26 cellular contexts compared by ENCODE assay signal in the genomic region with DNA sequence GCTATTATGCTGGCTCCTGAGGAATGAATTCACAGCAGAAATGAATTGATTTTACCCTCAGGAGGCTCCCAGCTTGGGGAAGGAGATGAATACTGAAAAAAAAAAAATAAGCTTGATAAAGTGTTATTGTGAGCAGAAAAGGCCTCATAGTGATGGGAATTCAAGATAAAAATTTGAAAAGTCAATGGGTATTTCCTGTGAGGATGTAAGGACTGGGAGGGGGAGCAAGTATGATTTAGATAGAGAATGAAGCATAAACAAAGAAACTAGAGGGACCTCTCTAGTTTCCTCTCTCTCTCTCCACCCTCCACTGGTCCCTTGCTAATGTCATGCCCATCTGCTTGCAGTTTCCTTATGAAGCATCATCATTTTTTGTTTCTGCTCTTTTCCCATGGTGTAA.
"Had no signal": no experiment of that assay in that cellular context is flagged by ENCODE, and none has a peak within 500 bp of the region (broad histone marks: within the 10 kb centered on the region; RNA-seq: fewer than 3 reads in every experiment).

No MANE protein-coding gene starts in this region.

- H3K4me3 ChIP-seq: left lung, lung, mucosa of descending colon, pancreas, prostate gland, skin epidermis, stomach, testis, thyroid gland, transverse colon, upper lobe of left lung, vagina had no signal

- H3K4me1 ChIP-seq: left lung, pancreas, prostate gland, stomach, testis, thyroid gland, upper lobe of left lung, vagina had no signal

- ATAC-seq: left lung; naive thymus-derived CD4-positive, alpha-beta T cell; natural killer cell treated with Interleukin-12 subunit alpha and Interleukin-12 subunit beta and Interleukin-15 and Interleukin-18, amount 100 ng/mL, for 72 hours; pancreas; stimulated activated naive B cell treated with anti-CD40 and anti-IgM and Interleukin-4, amounts not matched to agents 10 μg/mL and 1 μg/mL and 100 μg/mL, for 72 hours; stimulated activated naive CD8-positive, alpha-beta T cell treated with anti-CD3 and anti-CD28 coated beads, Interleukin-15, Interleukin-2, amounts not matched to agents 100 U/mL and 50 U/mL, for 24 hours had no signal

- H3K36me3 ChIP-seq: left lung, pancreas, prostate gland, stomach, thyroid gland, transverse colon, upper lobe of left lung, vagina had no signal

- H3K27ac ChIP-seq: left lung, pancreas, prostate gland, stomach, testis, thyroid gland, vagina had no signal

- H3K9me3 ChIP-seq: left lung, mucosa of descending colon, pancreas, prostate gland, stomach, testis, thyroid gland, transverse colon, upper lobe of left lung, vagina had no signal

- H3K27me3 ChIP-seq: left lung, pancreas, stomach, testis, thyroid gland, transverse colon, upper lobe of left lung, vagina had no signal

- DNase-seq: hypothalamus; immature natural killer cell; left lung; mesendoderm; naive thymus-derived CD4-positive, alpha-beta T cell; nucleus accumbens; pancreas; posterior cingulate gyrus; retina; stimulated activated CD4-positive, alpha-beta T cell treated with anti-CD3 and anti-CD28 coated beads, Interleukin-12 subunit alpha, Interleukin-12 subunit beta, amount 100 ng/mL, for 4 hours; stimulated activated CD4-positive, alpha-beta T cell treated with anti-CD3 and anti-CD28 coated beads, Interleukin-15, amount 100 ng/mL, for 24 hours; stimulated activated CD4-positive, alpha-beta T cell treated with anti-CD3 and anti-CD28 coated beads, Interleukin-2, amount 100 ng/mL, for 24 hours; stimulated activated CD4-positive, alpha-beta T cell treated with anti-CD3 and anti-CD28 coated beads, Interleukin-4, amount 100 ng/mL, for 1 hour; stimulated activated naive B cell treated with anti-CD40 and anti-IgM and Interleukin-4, amounts not matched to agents 10 μg/mL and 1 μg/mL and 100 μg/mL, for 72 hours; stimulated activated naive CD8-positive, alpha-beta T cell treated with anti-CD3 and anti-CD28 coated beads, Interleukin-15, Interleukin-2, amounts not matched to agents 100 U/mL and 50 U/mL, for 24 hours; stomach; testis; thyroid gland; upper lobe of left lung had no signal
